ENCODE assay signal across 15 cellular contexts in genomic region chr19:13010038-13010991, GRCh38. TPM values are rescaled to one million over a fixed set of nuclear protein-coding genes. Genes with fewer than 3 reads are reported as not detected.
DNase-seq lines count a peak whose midpoint lies in the region; ATAC-seq and TF ChIP-seq lines count a peak whose summit lies in the region.
"Had no signal": no experiment of that assay in that cellular context is flagged by ENCODE, and none has a peak within 500 bp of the region (broad histone marks: within the 10 kb centered on the region; RNA-seq: fewer than 3 reads in every experiment).

No MANE protein-coding gene starts in this region.

- WGBS in psoas muscle, 3 donors: 35 to 57% (median 41%) methylated on average over 58 to 62 of the region's 62 CpGs

- peak overlapping the region; percentile 99 for H3K27ac ChIP-seq in psoas muscle
- H3K27ac ChIP-seq: HL-60 had no signal

- ATAC-seq in Right ventricle myocardium inferior: peak; percentile 64
- ATAC-seq in Right ventricle myocardium superior (ENCODE audit: poor library complexity): peak; percentile 38
- ATAC-seq in psoas muscle: no peak
- no peak for ATAC-seq in HG02610 (IDR thresholded peaks at IDR 0.05; ENCODE audit: unreplicated experiment)
- no peak for ATAC-seq in GM21786 (IDR thresholded peaks at IDR 0.05; ENCODE audit: unreplicated experiment)
- ATAC-seq: activated CD4-positive, CD25-positive, alpha-beta regulatory T cell treated with anti-CD3 and anti-CD28 coated beads, Interleukin-2, amount 50 U/mL, for 24 hours; activated T-cell treated with anti-CD3 and anti-CD28 coated beads, Interleukin-2, amount 50 U/mL, for 4 hours; SK-N-SH treated with all-trans-retinoic acid at 6 μM for 48 hours had no signal

- no peak for DNase-seq in Right ventricle myocardium inferior (ENCODE audit: missing footprints)
- no peak for DNase-seq in cardiac septum (ENCODE audit: low spot score)
- DNase-seq in Right ventricle myocardium superior: peak; percentile 71
- DNase-seq in psoas muscle: peak; percentile 71 to 80
- no peak for DNase-seq in germinal center (ENCODE audit: low spot score)
- no peak for DNase-seq in effector CD4-positive, alpha-beta T cell
- DNase-seq: ACHN; activated T-cell treated with anti-CD3 and anti-CD28 coated beads, Interleukin-2, amount 50 U/mL, for 4 hours; DMS53; NCI-H774 had no signal

- intact Hi-C loops in Right ventricle myocardium inferior (cut with DNase I): no loop called here
- intact Hi-C loops in cardiac septum (cut with DNase I): no loop called here
- intact Hi-C loops in Right ventricle myocardium superior (cut with DNase I): no loop called here
- intact Hi-C loops in psoas muscle (cut with DNase I): no loop called here

- H3K4me1 ChIP-seq in psoas muscle: peaks cover 79% of the 10 kb centered on the region

- no peaks in the 10 kb centered on the region for H3K9me3 ChIP-seq in psoas muscle

- no peak for TF ChIP-seq CTCF in psoas muscle (IDR thresholded peaks at IDR 0.05)

- no peaks in the 10 kb centered on the region for H3K36me3 ChIP-seq in psoas muscle (ENCODE audit: insufficient read depth in 1 of 2, low read depth in 1 of 2)

- peak overlapping the region; percentile 37 for H3K4me3 ChIP-seq in psoas muscle

- no peaks in the 10 kb centered on the region for H3K27me3 ChIP-seq in psoas muscle (ENCODE audit: insufficient read depth in 3 of 3, low read length in 2 of 3)

RNA-seq across cellular contexts. Expression of gene NFIX, which starts 15.0 kb away (rescaled TPM):
- total RNA-seq in Right ventricle myocardium inferior (159 TPM), cardiac septum (123 TPM), Right ventricle myocardium superior (160 TPM), psoas muscle (100 to 1,000 TPM; 220 to 347 (median 268) TPM)
- 100 to 1,000 TPM in 1 of 3 donors, 10 to 100 TPM in 2; 22.2 to 158 (median 43.8) TPM for polyA plus RNA-seq in psoas muscle

RNA-seq across cellular contexts. Expression of gene DAND5, which starts 40.9 kb away (rescaled TPM):
- total RNA-seq in Right ventricle myocardium inferior (9.9 TPM), cardiac septum (11.4 TPM), Right ventricle myocardium superior (9.1 TPM), psoas muscle (under 1 TPM in 1 of 4 donors, not detected in 3; 0.26 TPM)
- not detected for polyA plus RNA-seq in psoas muscle
- total RNA-seq: activated T-cell treated with anti-CD3 and anti-CD28 coated beads, Interleukin-2, amount 50 U/mL, for 4 hours had no signal

RNA-seq across cellular contexts. Expression of gene GADD45GIP1, which starts 53.3 kb away (rescaled TPM):
- total RNA-seq in Right ventricle myocardium inferior: 33.7 TPM
- 23.5 TPM for total RNA-seq in cardiac septum
- total RNA-seq in Right ventricle myocardium superior: 31.1 TPM
- total RNA-seq in psoas muscle: 10 to 100 TPM; 22.4 to 35.6 (median 29.3) TPM
- polyA plus RNA-seq in psoas muscle: 100 to 1,000 TPM in 1 of 3 donors, 10 to 100 TPM in 2; 50.6 to 119 (median 62.5) TPM

Comparison
In these comparisons a context has a peak if more than half of its experiments do, and no peak if none do; other contexts are left out.
1. DNase-seq: peak in Right ventricle myocardium superior (single experiment) and psoas muscle (2 of 2); none in Right ventricle myocardium inferior (single experiment), cardiac septum (single experiment), germinal center (single experiment) and effector CD4-positive, alpha-beta T cell (single experiment).
2. ATAC-seq: peak in Right ventricle myocardium inferior (single experiment) and Right ventricle myocardium superior (single experiment); none in psoas muscle (0 of 4), HG02610 (single experiment) and GM21786 (single experiment).